In the genomic region with DNA sequence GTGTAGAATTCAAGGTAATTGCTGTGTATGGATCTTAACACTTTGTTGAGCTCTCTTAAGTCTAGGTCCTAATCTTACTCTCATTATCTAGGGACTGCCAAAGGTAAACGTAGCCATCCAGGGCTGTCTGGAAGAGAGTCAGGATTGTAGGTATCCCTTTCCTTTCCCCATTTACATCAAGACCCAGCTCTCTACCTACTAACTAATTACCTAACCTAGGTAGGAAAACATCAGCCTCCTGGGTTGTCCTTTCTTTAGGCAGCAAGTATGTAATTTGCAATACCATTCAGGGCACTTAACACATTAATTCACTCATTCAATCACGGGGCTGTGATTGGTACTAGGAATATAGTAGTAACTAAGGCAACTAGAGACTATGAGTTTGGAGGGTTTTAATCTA, we compare ENCODE assay signal across 34 cellular contexts.
"Had no signal": no experiment of that assay in that cellular context is flagged by ENCODE, and none has a peak within 500 bp of the region (broad histone marks: within the 10 kb centered on the region; RNA-seq: fewer than 3 reads in every experiment).

No MANE protein-coding gene starts in this region.

- H3K9me3 Mint-ChIP-seq: activated CD4-positive, alpha-beta memory T cell treated with anti-CD3 and anti-CD28 coated beads, Interleukin-2, amount 10 ng/mL, durations not matched to agents 7 days and 5 days; activated CD4-positive, alpha-beta T cell treated with anti-CD3 and anti-CD28 coated beads, Interleukin-2, amount 10 ng/mL, durations not matched to agents 7 days and 5 days; activated naive CD4-positive, alpha-beta T cell treated with anti-CD3 and anti-CD28 coated beads for 36 hours; activated naive CD4-positive, alpha-beta T cell treated with anti-CD3 and anti-CD28 coated beads, Interleukin-2, amount 50 U/mL, for 72 hours; activated naive CD8-positive, alpha-beta T cell treated with anti-CD3 and anti-CD28 coated beads for 36 hours; activated T-cell treated with anti-CD3 and anti-CD28 coated beads, Interleukin-2, amount 50 U/mL, for 4 hours; activated T-cell treated with anti-CD3 and anti-CD28 coated beads, Interleukin-2, amount 50 U/mL, for 72 hours; activated T-helper 1 cell treated with anti-CD3 and anti-CD28 coated beads, Interleukin-12 subunit alpha, Interleukin-12 subunit beta, Interleukin-2, Interleukin-4 antibody, amounts not matched to agents 30 ng/mL and 10 ng/mL and 1 ng/mL, durations not matched to agents 14 hours and 24 hours and 36 hours; activated T-helper 17 cell treated with anti-CD3 and anti-CD28 coated beads, Interleukin-2, amount 50 U/mL, for 72 hours; brain; T-helper 1 cell treated with Interleukin-12 subunit alpha and Interleukin-12 subunit beta and Interleukin-4 antibody, amounts not matched to agents 30 μg/mL and 1 μg/mL, for 36 hours; T-helper 2 cell treated with Interferon-gamma antibody and Interleukin-4, amounts not matched to agents 5 μg/mL and 100 μg/mL, for 36 hours had no signal

- H3K4me3 ChIP-seq: adrenal gland, ascending aorta had no signal

- H3K4me1 ChIP-seq: adrenal gland, ascending aorta had no signal

- ATAC-seq: activated CD4-positive, alpha-beta T cell treated with anti-CD3 and anti-CD28 coated beads for 36 hours; activated CD4-positive, CD25-positive, alpha-beta regulatory T cell treated with anti-CD3 and anti-CD28 coated beads, Interleukin-2, amount 50 U/mL, for 24 hours; activated naive CD4-positive, alpha-beta T cell treated with anti-CD3 and anti-CD28 coated beads, Interleukin-2, amount 50 U/mL, for 72 hours; activated T-cell treated with anti-CD3 and anti-CD28 coated beads, Interleukin-2, amount 50 U/mL, for 4 hours; activated T-cell treated with anti-CD3 and anti-CD28 coated beads, Interleukin-2, amount 50 U/mL, for 72 hours; activated T-helper 17 cell treated with anti-CD3 and anti-CD28 coated beads, Interleukin-2, amount 50 U/mL, for 72 hours had no signal

- DNase-seq: activated CD4-positive, alpha-beta memory T cell treated with anti-CD3 and anti-CD28 coated beads, Interleukin-2, amount 10 ng/mL, durations not matched to agents 7 days and 5 days; activated CD4-positive, alpha-beta T cell treated with anti-CD3 and anti-CD28 coated beads for 1 hour; activated CD4-positive, alpha-beta T cell treated with anti-CD3 and anti-CD28 coated beads for 36 hours; activated CD4-positive, alpha-beta T cell treated with anti-CD3 and anti-CD28 coated beads for 48 hours; activated CD4-positive, alpha-beta T cell treated with anti-CD3 and anti-CD28 coated beads, Interleukin-2, amount 10 ng/mL, durations not matched to agents 7 days and 5 days; activated CD4-positive, alpha-beta T cell treated with anti-CD3 and anti-CD28 coated beads, Interleukin-2, amount 50 U/mL, for 48 hours; activated CD4-positive, CD25-positive, alpha-beta regulatory T cell; activated CD8-positive, alpha-beta memory T cell treated with anti-CD3 and anti-CD28 coated beads, Interleukin-2, amount 50 U/mL, for 4 hours; activated effector memory CD4-positive, alpha-beta T cell treated with anti-CD3 and anti-CD28 coated beads, Interleukin-2, amount 50 U/mL, for 16 hours; activated gamma-delta T cell treated with Interleukin-2 at 50 U/mL for 16 hours; activated naive CD4-positive, alpha-beta T cell; activated naive CD4-positive, alpha-beta T cell treated with anti-CD3 and anti-CD28 coated beads for 36 hours; activated naive CD4-positive, alpha-beta T cell treated with anti-CD3 and anti-CD28 coated beads, Interleukin-2, amount 50 U/mL, for 16 hours; activated naive CD8-positive, alpha-beta T cell treated with anti-CD3 and anti-CD28 coated beads for 36 hours; activated T-cell treated with anti-CD3 and anti-CD28 coated beads for 4 hours; activated T-cell treated with anti-CD3 and anti-CD28 coated beads, Interleukin-2, amount 50 U/mL, for 1 hour; activated T-cell treated with anti-CD3 and anti-CD28 coated beads, Interleukin-2, amount 50 U/mL, for 4 hours; activated T-cell treated with anti-CD3 and anti-CD28 coated beads, Interleukin-2, amount 50 U/mL, for 72 hours; adrenal gland; amniotic stem cell; central memory CD4-positive, alpha-beta T cell; T-helper 1 cell; T-helper 2 cell; T-helper 9 cell had no signal

- H3K27ac ChIP-seq: adrenal gland, ascending aorta, VCaP had no signal

- H3K4me3 Mint-ChIP-seq: activated CD4-positive, alpha-beta memory T cell treated with anti-CD3 and anti-CD28 coated beads, Interleukin-2, amount 10 ng/mL, durations not matched to agents 7 days and 5 days; activated CD4-positive, alpha-beta T cell treated with anti-CD3 and anti-CD28 coated beads for 36 hours; activated CD4-positive, alpha-beta T cell treated with anti-CD3 and anti-CD28 coated beads, Interleukin-2, amount 10 ng/mL, durations not matched to agents 7 days and 5 days; activated naive CD4-positive, alpha-beta T cell treated with anti-CD3 and anti-CD28 coated beads for 36 hours; activated naive CD8-positive, alpha-beta T cell treated with anti-CD3 and anti-CD28 coated beads for 36 hours; activated T-cell treated with anti-CD3 and anti-CD28 coated beads, Interleukin-2, amount 50 U/mL, for 4 hours; activated T-cell treated with anti-CD3 and anti-CD28 coated beads, Interleukin-2, amount 50 U/mL, for 72 hours; activated T-helper 1 cell treated with anti-CD3 and anti-CD28 coated beads, Interleukin-12 subunit alpha, Interleukin-12 subunit beta, Interleukin-2, Interleukin-4 antibody, amounts not matched to agents 30 ng/mL and 10 ng/mL and 1 ng/mL, durations not matched to agents 14 hours and 24 hours and 36 hours; activated T-helper 17 cell treated with anti-CD3 and anti-CD28 coated beads, Interleukin-2, amount 50 U/mL, for 72 hours; brain; T-helper 1 cell treated with Interleukin-12 subunit alpha and Interleukin-12 subunit beta and Interleukin-4 antibody, amounts not matched to agents 30 μg/mL and 1 μg/mL, for 36 hours; T-helper 2 cell treated with Interferon-gamma antibody and Interleukin-4, amounts not matched to agents 5 μg/mL and 100 μg/mL, for 36 hours had no signal

- H3K36me3 Mint-ChIP-seq: activated naive CD4-positive, alpha-beta T cell treated with anti-CD3 and anti-CD28 coated beads, Interleukin-2, amount 50 U/mL, for 72 hours; activated naive CD8-positive, alpha-beta T cell treated with anti-CD3 and anti-CD28 coated beads for 36 hours; brain had no signal

- H3K9me3 ChIP-seq: adrenal gland, ascending aorta had no signal

- H3K27me3 ChIP-seq: adrenal gland, ascending aorta had no signal

- H3K27me3 Mint-ChIP-seq: activated T-helper 17 cell treated with anti-CD3 and anti-CD28 coated beads, Interleukin-2, amount 50 U/mL, for 72 hours had no signal

- H3K27ac Mint-ChIP-seq: activated CD4-positive, alpha-beta memory T cell treated with anti-CD3 and anti-CD28 coated beads, Interleukin-2, amount 10 ng/mL, durations not matched to agents 7 days and 5 days; activated CD4-positive, alpha-beta T cell treated with anti-CD3 and anti-CD28 coated beads for 36 hours; activated CD4-positive, alpha-beta T cell treated with anti-CD3 and anti-CD28 coated beads, Interleukin-2, amount 10 ng/mL, durations not matched to agents 7 days and 5 days; activated naive CD4-positive, alpha-beta T cell treated with anti-CD3 and anti-CD28 coated beads for 36 hours; activated naive CD4-positive, alpha-beta T cell treated with anti-CD3 and anti-CD28 coated beads, Interleukin-2, amount 50 U/mL, for 72 hours; activated naive CD8-positive, alpha-beta T cell treated with anti-CD3 and anti-CD28 coated beads for 36 hours; activated T-cell treated with anti-CD3 and anti-CD28 coated beads, Interleukin-2, amount 50 U/mL, for 72 hours; activated T-helper 1 cell treated with anti-CD3 and anti-CD28 coated beads, Interleukin-12 subunit alpha, Interleukin-12 subunit beta, Interleukin-2, Interleukin-4 antibody, amounts not matched to agents 30 ng/mL and 10 ng/mL and 1 ng/mL, durations not matched to agents 14 hours and 24 hours and 36 hours; activated T-helper 17 cell treated with anti-CD3 and anti-CD28 coated beads, Interleukin-2, amount 50 U/mL, for 72 hours; brain; T-helper 1 cell treated with Interleukin-12 subunit alpha and Interleukin-12 subunit beta and Interleukin-4 antibody, amounts not matched to agents 30 μg/mL and 1 μg/mL, for 36 hours; T-helper 2 cell treated with Interferon-gamma antibody and Interleukin-4, amounts not matched to agents 5 μg/mL and 100 μg/mL, for 36 hours had no signal

- H3K36me3 ChIP-seq: adrenal gland, ascending aorta had no signal

- H3K4me1 Mint-ChIP-seq: activated CD4-positive, alpha-beta memory T cell treated with anti-CD3 and anti-CD28 coated beads, Interleukin-2, amount 10 ng/mL, durations not matched to agents 7 days and 5 days; activated CD4-positive, alpha-beta T cell treated with anti-CD3 and anti-CD28 coated beads for 36 hours; activated CD4-positive, alpha-beta T cell treated with anti-CD3 and anti-CD28 coated beads, Interleukin-2, amount 10 ng/mL, durations not matched to agents 7 days and 5 days; activated naive CD8-positive, alpha-beta T cell treated with anti-CD3 and anti-CD28 coated beads for 36 hours; activated T-helper 17 cell treated with anti-CD3 and anti-CD28 coated beads, Interleukin-2, amount 50 U/mL, for 72 hours; brain had no signal

- FAIRE-seq: TTC549 had no signal
